Comparison of ENCODE assay signal across 1 cellular context in genomic region chr14:23033801-23034497, GRCh38.
TF ChIP-seq lines count a peak whose summit lies in the region.

No MANE protein-coding gene starts in this region.

TF ChIP-seq in IMR-90, 13 proteins besides CTCF, POLR2A, EP300 and RAD21 (continued from another document):
- TF ChIP-seq ELK1 (IDR thresholded peaks at IDR 0.05; ENCODE audit: borderline replicate concordance, low read depth, low read length) (no peak), MAZ (IDR thresholded peaks at IDR 0.05; ENCODE audit: borderline replicate concordance, low read depth, low read length) (no peak), BHLHE40 (IDR thresholded peaks at IDR 0.05; ENCODE audit: low read depth, low read length) (no peak), CHD1 (IDR thresholded peaks at IDR 0.05; ENCODE audit: low read depth, low read length) (no peak)
